ENCODE assay signal across 23 cellular contexts in genomic region chr6:85472744-85473143, GRCh38. TPM values are rescaled to one million over a fixed set of nuclear protein-coding genes. Genes with fewer than 3 reads are reported as not detected.
A peak's percentile ranks its signal among the peaks of the same experiment; 100 is the strongest.
DNase-seq lines count a peak whose midpoint lies in the region; ATAC-seq and TF ChIP-seq lines count a peak whose summit lies in the region.
"Had no signal": no experiment of that assay in that cellular context is flagged by ENCODE, and none has a peak within 500 bp of the region (broad histone marks: within the 10 kb centered on the region; RNA-seq: fewer than 3 reads in every experiment).

No MANE protein-coding gene starts in this region.

- H3K27me3 ChIP-seq in adrenal gland (no peaks in the 10 kb centered on the region), right atrium auricular region (no peaks in the 10 kb centered on the region)
- H3K27me3 ChIP-seq: colonic mucosa, gastroesophageal sphincter, neural progenitor cell had no signal

- intact Hi-C loops in adrenal gland (cut with DNase I): no loop called here

- no peaks in the 10 kb centered on the region for H3K4me1 ChIP-seq in adrenal gland (replicated peaks in 1 of 2)
- H3K4me1 ChIP-seq in right atrium auricular region: no peaks in the 10 kb centered on the region
- H3K4me1 ChIP-seq: colonic mucosa, gastroesophageal sphincter, lower lobe of right lung, neural progenitor cell had no signal

- H3K4me3 ChIP-seq in cardiac fibroblast (replicated peaks in 1 of 2; ENCODE audit: low read depth in 2 of 2, low read length in 2 of 2) (no peak overlapping the region), adrenal gland (no peak overlapping the region), right atrium auricular region (no peak overlapping the region)
- H3K4me3 ChIP-seq: colonic mucosa, gastroesophageal sphincter, lower lobe of right lung, neural progenitor cell had no signal

- ATAC-seq in HG02981 (IDR thresholded peaks at IDR 0.05; ENCODE audit: unreplicated experiment): no peak
- ATAC-seq: CD8-positive, alpha-beta T cell; gastroesophageal sphincter; lower lobe of right lung had no signal

- TF ChIP-seq POLR2A in adrenal gland (IDR thresholded peaks at IDR 0.05): no peak

- H3K36me3 ChIP-seq in adrenal gland (replicated peaks in 1 of 2) (no peaks in the 10 kb centered on the region), right atrium auricular region (no peaks in the 10 kb centered on the region)
- H3K36me3 ChIP-seq: colonic mucosa, lower lobe of right lung, neural progenitor cell had no signal

- TF ChIP-seq CTCF in cardiac fibroblast (IDR thresholded peaks at IDR 0.05; ENCODE audit: low read depth, low read length) (no peak), adrenal gland (IDR thresholded peaks at IDR 0.05) (no peak), right atrium auricular region (IDR thresholded peaks at IDR 0.05) (no peak)

- 70 to 81% (median 78%) methylated on average over 1 of the region's 1 CpG for WGBS in adrenal gland, 4 donors

- H3K9me3 ChIP-seq in adrenal gland (replicated peaks in 1 of 3): no peaks in the 10 kb centered on the region
- no peaks in the 10 kb centered on the region for H3K9me3 ChIP-seq in right atrium auricular region
- H3K9me3 ChIP-seq: colonic mucosa, lower lobe of right lung had no signal

- DNase-seq in NCI-H226 (peak; percentile 85), cardiac fibroblast (ENCODE audit: low read depth in 2 of 2) (peak; percentile 22 to 46), hepatic stellate cell (ENCODE audit: low spot score) (peak; percentile 31), iPS-NIHi7 (ENCODE audit: extremely low spot score) (no peak), adrenal gland (no peak), right atrium auricular region (ENCODE audit: low spot score) (no peak)
- DNase-seq: activated CD4-positive, alpha-beta T cell treated with anti-CD3 and anti-CD28 coated beads for 4 hours; activated naive CD4-positive, alpha-beta T cell treated with anti-CD3 and anti-CD28 coated beads, Interleukin-2, amount 50 U/mL, for 16 hours; AML-193; CD8-positive, alpha-beta T cell; colonic mucosa; DMS53; kidney; lower lobe of right lung; NCI-H1092 treated with DMSO at 0.1 percent for 48 hours; NCI-H2029; NCI-H345; SIG-M5; stimulated activated CD4-positive, alpha-beta T cell treated with anti-CD3 and anti-CD28 coated beads, Interleukin-1b, Interleukin-23, amount 100 ng/mL, for 48 hours; substantia nigra had no signal

- H3K27ac ChIP-seq in adrenal gland (no peak overlapping the region), right atrium auricular region (no peak overlapping the region)
- H3K27ac ChIP-seq: colonic mucosa, gastroesophageal sphincter, lower lobe of right lung, neural progenitor cell had no signal

RNA-seq across cellular contexts. Expression of gene NT5E, which starts 22.9 kb away (rescaled TPM):
- total RNA-seq in adrenal gland (10 to 100 TPM in 5 of 8 donors, 1 to 10 TPM in 3; 3.6 to 13.2 (median 10.9) TPM), right atrium auricular region (10 to 100 TPM in 1 of 2 donors, 1 to 10 TPM in 1; 7.1 to 10.6 TPM)
- 10 to 100 TPM in 1 of 3 donors, 1 to 10 TPM in 2; 2.9 to 14.2 (median 3.2) TPM for polyA plus RNA-seq in adrenal gland

Comparison
In these comparisons a context has a peak if more than half of its experiments do, and no peak if none do; other contexts are left out.
1. DNase-seq: peak in NCI-H226 (single experiment), cardiac fibroblast (2 of 2) and hepatic stellate cell (single experiment); none in iPS-NIHi7 (single experiment), adrenal gland (0 of 7) and right atrium auricular region (single experiment).